10 cellular contexts compared by ENCODE assay signal in the genomic region with DNA sequence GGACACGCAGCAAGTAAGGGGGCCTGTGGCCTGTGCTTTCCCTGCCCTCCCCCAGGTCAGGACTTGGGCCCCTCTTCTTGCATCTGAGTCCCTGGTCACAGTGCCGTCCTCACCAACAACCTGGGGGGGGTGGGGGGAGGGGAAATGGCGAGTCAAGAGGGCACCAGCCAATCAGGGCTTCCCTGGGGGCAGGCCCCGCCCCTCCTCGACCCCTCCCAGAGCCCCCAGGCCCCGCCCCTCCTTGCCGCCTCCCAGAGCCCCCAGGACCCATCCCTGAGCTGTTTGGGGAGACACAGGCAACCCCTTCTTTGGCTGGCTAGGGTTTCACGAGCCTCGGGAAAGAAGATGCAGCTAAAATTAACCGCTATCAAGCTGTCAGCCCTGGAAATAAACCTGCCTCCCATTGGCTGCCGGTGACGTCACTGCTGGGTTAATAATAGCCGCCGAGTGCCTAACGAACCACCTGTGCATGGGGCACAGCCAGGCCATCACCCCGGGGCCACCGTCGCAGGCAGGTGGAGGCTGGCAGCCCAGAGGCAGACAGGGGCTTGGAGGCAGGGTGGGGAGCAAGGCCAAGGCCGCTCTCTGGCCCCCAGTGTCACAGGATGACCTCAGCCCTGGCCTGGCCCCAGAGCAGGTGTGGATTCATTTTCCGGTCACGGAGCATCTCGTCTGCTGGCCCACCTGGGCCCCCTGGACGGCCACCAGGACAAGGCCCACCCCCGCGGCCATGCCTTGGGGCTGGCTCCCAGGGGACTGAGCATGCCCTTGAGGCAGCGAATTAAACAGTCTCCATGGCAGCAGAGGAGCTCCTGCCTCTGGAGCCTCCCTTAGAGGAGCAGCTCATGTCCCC. TPM values are rescaled to one million over a fixed set of nuclear protein-coding genes. Genes with fewer than 3 reads are reported as not detected.
DNase-seq lines count a peak whose midpoint lies in the region; ATAC-seq lines count a peak whose summit lies in the region.
"Had no signal": no experiment of that assay in that cellular context is flagged by ENCODE, and none has a peak within 500 bp of the region (broad histone marks: within the 10 kb centered on the region; RNA-seq: fewer than 3 reads in every experiment).

No MANE protein-coding gene starts in this region.

- no peak for ATAC-seq in HG02798 (IDR thresholded peaks at IDR 0.05; ENCODE audit: poor library complexity, unreplicated experiment)

- peak overlapping the region; percentile 24 for H3K4me3 ChIP-seq in iPS-11a (ENCODE audit: low read depth, low read length)

- DNase-seq in COR-L47 (lab: John Stamatoyannopoulos, UW) (peak; percentile 86), NCI-H1105 (lab: John Stamatoyannopoulos, UW) (peak; percentile 80), SK-MEL-5 (ENCODE audit: low read depth, low spot score) (peak; percentile 41), amniotic stem cell (lab: John Stamatoyannopoulos, UW) (no peak), H4 (ENCODE audit: low spot score) (no peak)
- no peak for DNase-seq in stimulated activated naive CD4-positive, alpha-beta T cell (lab: John Stamatoyannopoulos, UW)
- DNase-seq: GOT3 had no signal

- in situ Hi-C loops in SK-MEL-5 (cut with HindIII; ENCODE audit: low pct_unique_long_range_greater_than_20kb, low sequenced_read_pairs) = no loop called here

RNA-seq across cellular contexts. Expression of gene EEF1A2, which starts 3.2 kb away (rescaled TPM):
- total RNA-seq in SK-MEL-5 (2014; rRNA removed; shearing (Covaris generic)) = 31.7 and 32.6 TPM in 2 replicates
- polyA plus RNA-seq in SK-MEL-5 (2015; cell fraction: cytosol; rRNA removed) = 69.8 and 70.7 TPM in 2 replicates
- 23.9 and 32.7 TPM in 2 replicates for polyA plus RNA-seq in SK-MEL-5 (2015; cell fraction: nucleus; rRNA removed)
- 181 and 233 TPM in 2 replicates for total RNA-seq in H4 (2014; rRNA removed; shearing (Covaris generic))

RNA-seq across cellular contexts. Expression of gene PPDPF, which starts 18.5 kb away (rescaled TPM):
- total RNA-seq in SK-MEL-5 (2014; rRNA removed; shearing (Covaris generic)) = 29.6 and 37.5 TPM in 2 replicates
- 322 and 386 TPM in 2 replicates for polyA plus RNA-seq in SK-MEL-5 (2015; cell fraction: cytosol; rRNA removed)
- polyA plus RNA-seq in SK-MEL-5 (2015; cell fraction: nucleus; rRNA removed) = 29.7 and 42.7 TPM in 2 replicates
- 93.2 and 126 TPM in 2 replicates for total RNA-seq in H4 (2014; rRNA removed; shearing (Covaris generic))

RNA-seq across cellular contexts. Expression of gene KCNQ2, which starts 29.6 kb away (rescaled TPM):
- 4.3 and 6.2 TPM in 2 replicates for total RNA-seq in SK-MEL-5 (2014; rRNA removed; shearing (Covaris generic))
- polyA plus RNA-seq in SK-MEL-5 (2015; cell fraction: cytosol; rRNA removed) = 7.0 and 10.3 TPM in 2 replicates
- polyA plus RNA-seq in SK-MEL-5 (2015; cell fraction: nucleus; rRNA removed) = 4.9 and 13.5 TPM in 2 replicates
- 3.4 and 6.6 TPM in 2 replicates for total RNA-seq in H4 (2014; rRNA removed; shearing (Covaris generic))
- total RNA-seq: activated CD8-positive, alpha-beta memory T cell treated with anti-CD3 and anti-CD28 coated beads for 36 hours had no signal

RNA-seq across cellular contexts. Expression of gene PTK6, which starts 35.1 kb away (rescaled TPM):
- total RNA-seq in SK-MEL-5 (2014; rRNA removed; shearing (Covaris generic)) = 0.19 TPM in 1 of 2 replicates, not detected in the other
- polyA plus RNA-seq in SK-MEL-5 (2015; cell fraction: cytosol; rRNA removed) = 0.04 and 0.24 TPM in 2 replicates
- 0.76 and 1.2 TPM in 2 replicates for polyA plus RNA-seq in SK-MEL-5 (2015; cell fraction: nucleus; rRNA removed)
- not detected in 2 replicates for total RNA-seq in H4 (2014; rRNA removed; shearing (Covaris generic))

RNA-seq across cellular contexts. Expression of gene SRMS, which starts 45.5 kb away (rescaled TPM):
- total RNA-seq in SK-MEL-5 (2014; rRNA removed; shearing (Covaris generic)) = not detected in 2 replicates
- polyA plus RNA-seq in SK-MEL-5 (2015; cell fraction: cytosol; rRNA removed) = not detected in 2 replicates
- not detected in 2 replicates for polyA plus RNA-seq in SK-MEL-5 (2015; cell fraction: nucleus; rRNA removed)
- not detected in 2 replicates for total RNA-seq in H4 (2014; rRNA removed; shearing (Covaris generic))
- total RNA-seq: activated CD8-positive, alpha-beta memory T cell treated with anti-CD3 and anti-CD28 coated beads for 36 hours had no signal

Comparison
In these comparisons a context has a peak if more than half of its experiments do, and no peak if none do; other contexts are left out.
1. DNase-seq: peak in COR-L47 (single experiment), NCI-H1105 (single experiment) and SK-MEL-5 (single experiment); none in amniotic stem cell (single experiment), H4 (single experiment) and stimulated activated naive CD4-positive, alpha-beta T cell (0 of 6).